9 cellular contexts compared by ENCODE assay signal in the genomic region with DNA sequence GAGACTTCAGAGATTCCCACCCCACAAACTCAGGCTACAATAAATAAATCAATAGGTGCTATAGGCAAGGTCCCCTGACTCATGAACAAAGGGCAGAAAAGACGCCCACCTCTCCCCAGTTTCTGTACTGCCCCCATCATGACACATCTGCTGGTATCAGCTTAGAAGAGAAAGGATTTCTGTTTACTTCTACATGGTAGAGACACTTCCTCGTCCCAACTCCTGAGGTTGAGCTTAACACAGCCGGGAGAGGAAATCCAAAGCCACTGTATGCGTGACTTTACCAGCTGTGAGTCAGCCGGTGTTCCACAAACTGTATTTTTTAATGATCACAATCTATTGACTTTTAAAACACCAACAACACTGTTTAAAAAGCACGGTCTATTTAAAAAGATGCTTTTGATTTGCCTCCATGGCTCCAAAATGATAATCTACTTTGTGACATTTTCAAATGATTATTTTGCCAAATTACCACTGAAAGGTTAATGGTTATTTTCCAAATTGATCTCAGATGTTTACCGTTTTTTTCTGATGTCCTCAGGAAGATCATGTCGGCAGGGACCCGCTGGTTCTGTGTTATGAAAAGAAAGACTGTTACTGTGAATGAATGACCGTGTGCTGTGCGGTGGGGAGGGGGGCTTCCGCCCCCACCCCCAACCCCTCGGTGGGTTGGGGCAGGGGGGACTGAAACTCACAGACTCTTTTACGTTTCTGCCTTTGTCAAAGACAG.
DNase-seq lines count a peak whose midpoint lies in the region; TF ChIP-seq lines count a peak whose summit lies in the region.
"Had no signal": no experiment of that assay in that cellular context is flagged by ENCODE, and none has a peak within 500 bp of the region (broad histone marks: within the 10 kb centered on the region; RNA-seq: fewer than 3 reads in every experiment).

No MANE protein-coding gene starts in this region.

- H3K36me3 Mint-ChIP-seq in endodermal cell (ENCODE audit: low read depth) (peaks cover 28% of the 10 kb centered on the region), osteocyte (ENCODE audit: unreplicated experiment) (peaks cover 21% of the 10 kb centered on the region)

- no peak overlapping the region for H3K4me3 ChIP-seq in endodermal cell (ENCODE audit: low read length)

- peaks cover 12% of the 10 kb centered on the region for H3K36me3 ChIP-seq in endodermal cell (ENCODE audit: control insufficient read depth, insufficient read depth, low read length)

- in situ Hi-C loops in GM13977 (cut with MboI; ENCODE audit: low pct_unique_long_range_greater_than_20kb, low sequenced_read_pairs, unreplicated experiment), result no loop called here

- no peaks in the 10 kb centered on the region for H3K27me3 ChIP-seq in endodermal cell (ENCODE audit: control insufficient read depth, insufficient read depth, low read length, poor library complexity, severe bottlenecking)

- H3K4me1 Mint-ChIP-seq in endodermal cell, result peaks cover 33% of the 10 kb centered on the region
- H3K4me1 Mint-ChIP-seq in osteocyte (ENCODE audit: unreplicated experiment), result peaks cover 33% of the 10 kb centered on the region

- peaks cover 4% of the 10 kb centered on the region for H3K4me1 ChIP-seq in endodermal cell (ENCODE audit: control insufficient read depth, insufficient read depth, low read length)

- no peaks in the 10 kb centered on the region for H3K9me3 ChIP-seq in endodermal cell (ENCODE audit: control insufficient read depth, low read length)

- H3K27me3 Mint-ChIP-seq in endodermal cell (ENCODE audit: insufficient read depth), result no peaks in the 10 kb centered on the region
- H3K27me3 Mint-ChIP-seq in osteocyte (ENCODE audit: unreplicated experiment), result no peaks in the 10 kb centered on the region

- H3K27ac ChIP-seq in endodermal cell (ENCODE audit: low read depth, low read length), result peak overlapping the region; percentile 59

- H3K9me3 Mint-ChIP-seq in endodermal cell (no peaks in the 10 kb centered on the region), osteocyte (ENCODE audit: unreplicated experiment) (no peaks in the 10 kb centered on the region)

- H3K9ac ChIP-seq in endodermal cell (ENCODE audit: extremely low read depth, low read length, poor library complexity, severe bottlenecking), result no peak overlapping the region

- peak overlapping the region; percentile 2 for H3K4me3 Mint-ChIP-seq in endodermal cell
- peak overlapping the region; percentile 67 for H3K4me3 Mint-ChIP-seq in osteocyte (ENCODE audit: unreplicated experiment)

- TF ChIP-seq CTCF in endodermal cell (conservative IDR thresholded peaks at IDR 0.05) (no peak), osteocyte (IDR thresholded peaks at IDR 0.05) (no peak), GM13977 (IDR thresholded peaks at IDR 0.05; ENCODE audit: extremely low read depth, insufficient read depth, missing control alignments) (no peak)

- H3K27ac Mint-ChIP-seq in endodermal cell (peak overlapping the region; percentile 21), osteocyte (ENCODE audit: unreplicated experiment) (peak overlapping the region; percentile 94)

- WGBS in endodermal cell (ENCODE audit: insufficient coverage in 1 of 2, insufficient read length in 1 of 2), 2 experiments, result 40 to 43% methylated on average over 7 to 12 of the region's 14 CpGs

- DNase-seq in ELR (ENCODE audit: low read depth) (peak; percentile 91), NCI-H1930 (lab: John Stamatoyannopoulos, UW) (peak; percentile 18 to 68), endodermal cell (no peak), osteocyte (ENCODE audit: extremely low spot score, unreplicated experiment) (no peak), HuH-7 (ENCODE audit: low spot score) (no peak), T-helper 1 cell (no peak), GM13977 (ENCODE audit: low spot score) (no peak), NCI-H1436 (lab: John Stamatoyannopoulos, UW) (no peak)
- DNase-seq: activated CD4-positive, CD25-positive, alpha-beta regulatory T cell had no signal

Comparison
In these comparisons a context has a peak if more than half of its experiments do, and no peak if none do; other contexts are left out.
1. DNase-seq: peak in ELR (single experiment) and NCI-H1930 (2 of 2); none in endodermal cell (single experiment), osteocyte (single experiment), HuH-7 (single experiment), T-helper 1 cell (0 of 5), GM13977 (single experiment) and NCI-H1436 (single experiment).